1 cellular context compared by ENCODE assay signal in the genomic region with DNA sequence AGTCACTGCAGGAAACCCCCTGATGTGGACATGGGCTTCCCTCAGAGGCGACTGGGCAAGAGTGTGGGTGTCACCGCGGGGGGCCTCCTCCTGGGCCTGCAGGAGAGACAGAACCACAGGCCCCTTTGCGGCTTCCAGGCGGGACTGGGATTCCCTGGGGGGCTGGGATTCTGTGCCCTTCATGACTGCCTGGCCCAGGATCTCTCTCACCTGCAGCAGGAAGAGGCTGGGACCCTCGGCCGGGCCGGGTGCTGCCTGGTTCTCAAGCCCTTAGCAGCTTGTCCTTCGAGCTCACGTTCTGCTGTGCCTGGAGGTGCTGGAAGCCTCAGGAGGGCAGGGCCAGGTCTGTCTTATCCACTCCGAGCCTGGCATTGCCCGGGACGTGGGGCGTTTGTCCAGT.
TF ChIP-seq lines count a peak whose summit lies in the region.

No MANE protein-coding gene starts in this region.

TF ChIP-seq in IMR-90, 13 proteins besides CTCF, POLR2A, EP300 and RAD21 (continued from another document):
- no peak for TF ChIP-seq CHD1 (IDR thresholded peaks at IDR 0.05; ENCODE audit: low read depth, low read length)
- no peak for TF ChIP-seq BHLHE40 (IDR thresholded peaks at IDR 0.05; ENCODE audit: low read depth, low read length)
- TF ChIP-seq RCOR1 (IDR thresholded peaks at IDR 0.05; ENCODE audit: insufficient replicate concordance, low read length), result no peak
- TF ChIP-seq USF2 (IDR thresholded peaks at IDR 0.05; ENCODE audit: low read depth, low read length), result no peak
- TF ChIP-seq MAZ (IDR thresholded peaks at IDR 0.05; ENCODE audit: borderline replicate concordance, low read depth, low read length), result no peak
- TF ChIP-seq CEBPB (IDR thresholded peaks at IDR 0.05; ENCODE audit: low read depth, low read length), result no peak
- TF ChIP-seq FOS (IDR thresholded peaks at IDR 0.05; ENCODE audit: low read depth, low read length), result no peak
- no peak for TF ChIP-seq SMC3 (IDR thresholded peaks at IDR 0.05; ENCODE audit: low read depth, low read length)
- TF ChIP-seq MXI1 (IDR thresholded peaks at IDR 0.05; ENCODE audit: borderline replicate concordance, low read depth, low read length), result no peak
- TF ChIP-seq MAFK (IDR thresholded peaks at IDR 0.05; ENCODE audit: low read depth, low read length), result no peak
- no peak for TF ChIP-seq RFX5 (IDR thresholded peaks at IDR 0.05; ENCODE audit: low read depth, low read length)
